In genomic region chr12:23236056-23236455, GRCh38 we compare ENCODE assay signal across 24 cellular contexts.
"Had no signal": no experiment of that assay in that cellular context is flagged by ENCODE, and none has a peak within 500 bp of the region (broad histone marks: within the 10 kb centered on the region; RNA-seq: fewer than 3 reads in every experiment).

No MANE protein-coding gene starts in this region.

- H3K4me3 ChIP-seq: K562, SJSA1, SK-N-MC had no signal

- H3K27me3 Mint-ChIP-seq: IgD-negative memory B cell had no signal

- H3K27ac ChIP-seq: KMS-11, SJSA1, SK-N-MC had no signal

- H3K27me3 ChIP-seq: SJSA1 had no signal

- H3K4me3 Mint-ChIP-seq: IgD-negative memory B cell had no signal

- H3K36me3 ChIP-seq: SJSA1 had no signal

- DNase-seq: Kasumi-1, MV-4-11, NCI-H1092, NCI-H1105 treated with DMSO at 0.1 percent for 48 hours, NCI-H1417 treated with DMSO at 0.1 percent for 48 hours, NCI-H146, NCI-H1694 treated with DMSO at 0.1 percent for 48 hours, NCI-H1930, NCI-H2081, NCI-H2171, NCI-H226, NCI-H446, NCI-H510A, NCI-H524 treated with DMSO at 0.1 percent for 48 hours, NCI-H69, NCI-H774, Right ventricle myocardium superior, RPMI8226, SIG-M5 had no signal

- ATAC-seq: K562 had no signal

- H3K4me1 ChIP-seq: SJSA1 had no signal

- H3K36me3 Mint-ChIP-seq: IgD-negative memory B cell had no signal

- H3K9me3 ChIP-seq: SJSA1 had no signal

- H3K9me3 Mint-ChIP-seq: IgD-negative memory B cell had no signal
